Comparison of ENCODE assay signal across 10 cellular contexts in the genomic region with DNA sequence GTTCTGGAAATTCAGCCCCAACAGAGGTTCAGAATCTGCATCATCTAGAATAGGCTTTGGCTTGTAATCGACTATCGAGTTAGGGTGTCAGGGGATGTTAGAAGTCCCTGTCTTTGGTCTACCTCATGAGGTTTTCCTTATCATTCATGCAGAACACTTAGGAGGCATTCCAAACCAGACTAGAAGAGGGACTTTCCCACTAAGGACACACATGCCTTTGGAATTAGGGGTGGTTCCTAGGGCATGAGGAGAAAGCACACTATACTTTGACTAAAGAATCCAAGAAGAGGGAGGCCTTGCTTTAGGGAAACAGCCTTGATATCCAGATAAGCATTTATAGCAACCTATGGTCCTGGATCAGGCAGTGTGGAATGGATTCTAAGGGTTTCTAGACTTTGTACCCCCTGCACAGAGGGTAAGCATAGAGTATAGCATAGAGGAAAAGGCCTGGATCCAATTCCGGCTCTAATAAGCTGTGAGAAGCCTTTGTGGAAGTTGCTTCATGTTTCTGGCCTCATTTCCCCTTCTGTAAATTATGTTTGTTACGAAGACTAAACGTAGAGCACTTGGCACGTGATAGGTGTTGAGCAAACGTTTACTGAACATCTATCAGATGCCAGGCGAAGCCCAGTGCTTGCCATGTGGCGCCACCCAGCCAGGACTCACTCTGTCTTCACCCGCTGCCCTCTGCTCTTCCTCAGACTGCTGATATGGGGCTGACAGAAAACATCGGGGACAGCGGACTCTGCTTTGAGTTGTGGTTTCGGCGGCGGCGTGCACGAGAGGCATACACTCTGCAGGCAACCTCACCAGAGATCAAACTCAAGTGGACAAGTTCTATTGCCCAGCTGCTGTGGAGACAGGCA. TPM values are rescaled to one million over a fixed set of nuclear protein-coding genes. Genes with fewer than 3 reads are reported as not detected.
DNase-seq lines count a peak whose midpoint lies in the region; ATAC-seq and TF ChIP-seq lines count a peak whose summit lies in the region.
"Had no signal": no experiment of that assay in that cellular context is flagged by ENCODE, and none has a peak within 500 bp of the region (broad histone marks: within the 10 kb centered on the region; RNA-seq: fewer than 3 reads in every experiment).

No MANE protein-coding gene starts in this region.

- intact Hi-C loops in spleen (cut with DNase I; ENCODE audit: low total_unique reads), result no loop called here

- H3K27ac ChIP-seq in HL-60 (replicated peaks), result peak overlapping the region; percentile 73
- H3K27ac ChIP-seq in spleen, result peak overlapping the region in 7 of 8 donors; percentile 61 to 89 (median 76)
- no peak overlapping the region for H3K27ac ChIP-seq in endodermal cell (ENCODE audit: low read depth, low read length)

- H3K27me3 ChIP-seq in HL-60 (ENCODE audit: insufficient read depth, poor library complexity, severe bottlenecking), result no peaks in the 10 kb centered on the region
- H3K27me3 ChIP-seq in spleen (replicated peaks in 1 of 7), result no peaks in the 10 kb centered on the region
- H3K27me3 ChIP-seq in endodermal cell (ENCODE audit: control insufficient read depth, insufficient read depth, low read length, poor library complexity, severe bottlenecking), result no peaks in the 10 kb centered on the region
- H3K27me3 ChIP-seq: dorsolateral prefrontal cortex had no signal

- H3K27ac Mint-ChIP-seq in endodermal cell, result no peak overlapping the region

- peaks cover 0 to 100% (median 25%) of the 10 kb centered on the region in 6 donors for H3K36me3 ChIP-seq in spleen
- H3K36me3 ChIP-seq in endodermal cell (ENCODE audit: control insufficient read depth, insufficient read depth, low read length), result peaks cover 86% of the 10 kb centered on the region

- WGBS in spleen, 5 donors, result 61 to 80% (median 64%) methylated on average over 17 of the region's 17 CpGs
- WGBS in endodermal cell (ENCODE audit: insufficient coverage in 1 of 2, insufficient read length in 1 of 2), 2 experiments, result 93 to 96% methylated on average over 17 of the region's 17 CpGs

- H3K27me3 Mint-ChIP-seq in endodermal cell (ENCODE audit: insufficient read depth), result no peaks in the 10 kb centered on the region

- TF ChIP-seq POLR2A in spleen (IDR thresholded peaks at IDR 0.05), result no peak

- DNase-seq in HL-60 (ENCODE audit: low read depth in 1 of 2, low spot score in 1 of 2) (peak; percentile 61 to 94), amniotic epithelial cell (ENCODE audit: low read depth) (peak; percentile 60), hepatic stellate cell (ENCODE audit: low spot score) (peak; percentile 88), spleen (peak; percentile 86), endodermal cell (no peak)
- DNase-seq: dorsolateral prefrontal cortex; midbrain; stimulated activated CD4-positive, alpha-beta T cell treated with anti-CD3 and anti-CD28 coated beads, Interleukin-4, amount 100 ng/mL, for 4 hours had no signal

- peaks cover 75% of the 10 kb centered on the region for H3K36me3 Mint-ChIP-seq in endodermal cell (ENCODE audit: low read depth)

- H3K4me1 ChIP-seq in spleen, result peaks cover 3 to 71% (median 38%) of the 10 kb centered on the region in 6 donors
- no peaks in the 10 kb centered on the region for H3K4me1 ChIP-seq in endodermal cell (ENCODE audit: control insufficient read depth, insufficient read depth, low read length)

- TF ChIP-seq CTCF in HL-60 (IDR thresholded peaks at IDR 0.05; ENCODE audit: insufficient read depth, low read length) (no peak), spleen (IDR thresholded peaks at IDR 0.05 in 8 of 11, conservative IDR thresholded peaks at IDR 0.05 in 3 of 11) (no peak), endodermal cell (conservative IDR thresholded peaks at IDR 0.05) (no peak)

- no peaks in the 10 kb centered on the region for H3K9me3 Mint-ChIP-seq in endodermal cell

- H3K4me3 Mint-ChIP-seq in endodermal cell, result no peak overlapping the region

- no peak overlapping the region for H3K9ac ChIP-seq in endodermal cell (ENCODE audit: extremely low read depth, low read length, poor library complexity, severe bottlenecking)

- H3K4me1 Mint-ChIP-seq in endodermal cell, result no peaks in the 10 kb centered on the region

- H3K9me3 ChIP-seq in spleen (no peaks in the 10 kb centered on the region), endodermal cell (ENCODE audit: control insufficient read depth, low read length) (no peaks in the 10 kb centered on the region)

- no peak for ATAC-seq in GM21576 (IDR thresholded peaks at IDR 0.05; ENCODE audit: unreplicated experiment)
- no peak for ATAC-seq in HG02759 (IDR thresholded peaks at IDR 0.05; ENCODE audit: unreplicated experiment)

- H3K4me3 ChIP-seq in HL-60 (replicated peaks; ENCODE audit: insufficient read depth, low read length) (no peak overlapping the region), spleen (peak overlapping the region in 3 of 8 donors; percentile 25 to 51 (median 28)), endodermal cell (ENCODE audit: low read length) (no peak overlapping the region)
- H3K4me3 ChIP-seq: dorsolateral prefrontal cortex had no signal

RNA-seq across cellular contexts. Expression of a gene that starts 13.2 kb away (rescaled TPM):
- 10 to 100 TPM; 10.7 to 26.7 (median 16.6) TPM for total RNA-seq in spleen
- 10 to 100 TPM in 1 of 3 donors, 1 to 10 TPM in 2; 5.5 to 11.8 (median 5.5) TPM for polyA plus RNA-seq in spleen
- 10 to 100 TPM; 43.4 to 59.6 TPM for total RNA-seq in endodermal cell
- polyA plus RNA-seq in endodermal cell (2013, experiment 1 of 2), result 123 TPM
- polyA plus RNA-seq in endodermal cell (2013, experiment 2 of 2), result 104 TPM

RNA-seq across cellular contexts. Expression of a gene that starts 15.1 kb away (rescaled TPM):
- 100 to 1,000 TPM in 4 of 7 donors, 10 to 100 TPM in 3; 57.0 to 151 (median 102) TPM for total RNA-seq in spleen
- polyA plus RNA-seq in spleen, result 10 to 100 TPM in 2 of 3 donors, 1 to 10 TPM in 1; 9.8 to 47.1 (median 17.7) TPM
- 10 to 100 TPM; 71.1 to 73.5 TPM for total RNA-seq in endodermal cell
- polyA plus RNA-seq in endodermal cell (2013, experiment 1 of 2), result 65.4 TPM
- 71.9 TPM for polyA plus RNA-seq in endodermal cell (2013, experiment 2 of 2)

RNA-seq across cellular contexts. Expression of a gene that starts 15.6 kb away (rescaled TPM):
- total RNA-seq in spleen, result 1 to 10 TPM in 1 of 7 donors, under 1 TPM in 1, not detected in 5; 0.57 to 1.5 TPM
- polyA plus RNA-seq in spleen, result under 1 TPM; 0.11 to 0.29 (median 0.15) TPM
- total RNA-seq in endodermal cell, result under 1 TPM; 0.40 to 0.49 TPM
- 2.1 TPM for polyA plus RNA-seq in endodermal cell (2013, experiment 1 of 2)
- 1.8 TPM for polyA plus RNA-seq in endodermal cell (2013, experiment 2 of 2)

RNA-seq across cellular contexts. Expression of a gene that starts 27.6 kb away (rescaled TPM):
- total RNA-seq in spleen (not detected), endodermal cell (not detected)
- polyA plus RNA-seq in spleen, result not detected
- not detected for polyA plus RNA-seq in endodermal cell (2013, experiment 1 of 2)
- not detected for polyA plus RNA-seq in endodermal cell (2013, experiment 2 of 2)
- total RNA-seq: dorsolateral prefrontal cortex had no signal

RNA-seq across cellular contexts. Expression of a gene that starts 43.1 kb away (rescaled TPM):
- not detected for total RNA-seq in spleen
- not detected for polyA plus RNA-seq in spleen
- not detected for total RNA-seq in endodermal cell
- polyA plus RNA-seq in endodermal cell (2013, experiment 1 of 2), result not detected
- not detected for polyA plus RNA-seq in endodermal cell (2013, experiment 2 of 2)
